In the genomic region with DNA sequence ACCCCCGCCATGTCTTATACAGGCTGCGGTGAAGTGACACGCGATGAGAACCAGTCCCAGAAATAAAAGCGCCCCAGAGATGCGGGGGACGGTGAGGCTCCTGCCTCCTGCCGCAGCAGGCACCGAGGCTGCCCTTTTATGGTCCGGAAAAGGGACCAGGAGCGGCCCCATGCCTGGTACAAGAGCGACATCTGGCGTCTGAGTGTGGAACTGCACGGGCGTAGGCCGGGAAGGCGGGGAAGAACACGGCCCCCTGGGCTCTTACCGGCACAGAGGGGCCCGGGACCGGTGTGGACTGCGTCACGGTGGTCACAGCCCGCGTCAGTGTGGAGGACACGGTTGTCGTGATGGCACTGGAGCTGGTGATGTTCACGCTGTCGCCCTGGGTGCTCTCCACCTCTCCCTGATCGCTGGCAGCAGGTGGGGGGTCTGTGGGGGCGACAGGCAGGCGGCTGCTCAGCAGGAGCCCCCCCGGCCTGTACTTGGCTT, we compare ENCODE assay signal across 1 cellular context.
TF ChIP-seq lines count a peak whose summit lies in the region.

No MANE protein-coding gene starts in this region.

TF ChIP-seq in K562, 482 proteins besides CTCF, POLR2A, EP300 and RAD21 (continued from another document and continues in another):
- TF ChIP-seq, protein P1, sequence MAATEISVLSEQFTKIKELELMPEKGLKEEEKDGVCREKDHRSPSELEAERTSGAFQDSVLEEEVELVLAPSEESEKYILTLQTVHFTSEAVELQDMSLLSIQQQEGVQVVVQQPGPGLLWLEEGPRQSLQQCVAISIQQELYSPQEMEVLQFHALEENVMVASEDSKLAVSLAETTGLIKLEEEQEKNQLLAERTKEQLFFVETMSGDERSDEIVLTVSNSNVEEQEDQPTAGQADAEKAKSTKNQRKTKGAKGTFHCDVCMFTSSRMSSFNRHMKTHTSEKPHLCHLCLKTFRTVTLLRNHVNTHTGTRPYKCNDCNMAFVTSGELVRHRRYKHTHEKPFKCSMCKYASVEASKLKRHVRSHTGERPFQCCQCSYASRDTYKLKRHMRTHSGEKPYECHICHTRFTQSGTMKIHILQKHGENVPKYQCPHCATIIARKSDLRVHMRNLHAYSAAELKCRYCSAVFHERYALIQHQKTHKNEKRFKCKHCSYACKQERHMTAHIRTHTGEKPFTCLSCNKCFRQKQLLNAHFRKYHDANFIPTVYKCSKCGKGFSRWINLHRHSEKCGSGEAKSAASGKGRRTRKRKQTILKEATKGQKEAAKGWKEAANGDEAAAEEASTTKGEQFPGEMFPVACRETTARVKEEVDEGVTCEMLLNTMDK (IDR thresholded peaks at IDR 0.05; ENCODE audit: borderline replicate concordance, insufficient read depth, low read depth, low read length, poor library complexity, severe bottlenecking): peak; percentile 90
- TF ChIP-seq ZNF224 (CRISPR knock-in tag; IDR thresholded peaks at IDR 0.05) (no peak), CREB3L1 (IDR thresholded peaks at IDR 0.05; ENCODE audit: borderline replicate concordance, low read depth) (no peak), EWSR1 (IDR thresholded peaks at IDR 0.05; ENCODE audit: borderline replicate concordance, low read depth, partially characterized antibody) (no peak), ARID4B (CRISPR knock-in tag; IDR thresholded peaks at IDR 0.05) (no peak), NR2C2 (CRISPR knock-in tag; IDR thresholded peaks at IDR 0.05) (0 out of 2 replicates have a peak, but pooled peaks have one; percentile 34), NR2C2 (tag; IDR thresholded peaks at IDR 0.05) (no peak), ERF (CRISPR knock-in tag; IDR thresholded peaks at IDR 0.05) (no peak), GTF2E2 (tag; IDR thresholded peaks at IDR 0.05) (no peak), ZBTB11 (CRISPR knock-in tag; IDR thresholded peaks at IDR 0.05) (0 out of 6 replicates have a peak, but pooled peaks of 1 of the 3 experiments have one; percentile 39), ZFP91 (CRISPR knock-in tag; IDR thresholded peaks at IDR 0.05) (peak; percentile 50; the same call in 1 of the 2 replicates), RBBP5 (IDR thresholded peaks at IDR 0.05; ENCODE audit: borderline replicate concordance, insufficient read depth, low read length, poor library complexity, severe bottlenecking) (no peak), CHD4 (IDR thresholded peaks at IDR 0.05; ENCODE audit: insufficient read depth, insufficient replicate concordance, low read depth, low read length, poor library complexity, severe bottlenecking) (no peak)
- TF ChIP-seq, protein P2, sequence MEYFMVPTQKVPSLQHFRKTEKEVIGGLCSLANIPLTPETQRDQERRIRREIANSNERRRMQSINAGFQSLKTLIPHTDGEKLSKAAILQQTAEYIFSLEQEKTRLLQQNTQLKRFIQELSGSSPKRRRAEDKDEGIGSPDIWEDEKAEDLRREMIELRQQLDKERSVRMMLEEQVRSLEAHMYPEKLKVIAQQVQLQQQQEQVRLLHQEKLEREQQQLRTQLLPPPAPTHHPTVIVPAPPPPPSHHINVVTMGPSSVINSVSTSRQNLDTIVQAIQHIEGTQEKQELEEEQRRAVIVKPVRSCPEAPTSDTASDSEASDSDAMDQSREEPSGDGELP (CRISPR knock-in tag; IDR thresholded peaks at IDR 0.05; ENCODE audit: borderline replicate concordance): peak; percentile 43; the same call in 1 of the 2 replicates
- TF ChIP-seq, protein P3, sequence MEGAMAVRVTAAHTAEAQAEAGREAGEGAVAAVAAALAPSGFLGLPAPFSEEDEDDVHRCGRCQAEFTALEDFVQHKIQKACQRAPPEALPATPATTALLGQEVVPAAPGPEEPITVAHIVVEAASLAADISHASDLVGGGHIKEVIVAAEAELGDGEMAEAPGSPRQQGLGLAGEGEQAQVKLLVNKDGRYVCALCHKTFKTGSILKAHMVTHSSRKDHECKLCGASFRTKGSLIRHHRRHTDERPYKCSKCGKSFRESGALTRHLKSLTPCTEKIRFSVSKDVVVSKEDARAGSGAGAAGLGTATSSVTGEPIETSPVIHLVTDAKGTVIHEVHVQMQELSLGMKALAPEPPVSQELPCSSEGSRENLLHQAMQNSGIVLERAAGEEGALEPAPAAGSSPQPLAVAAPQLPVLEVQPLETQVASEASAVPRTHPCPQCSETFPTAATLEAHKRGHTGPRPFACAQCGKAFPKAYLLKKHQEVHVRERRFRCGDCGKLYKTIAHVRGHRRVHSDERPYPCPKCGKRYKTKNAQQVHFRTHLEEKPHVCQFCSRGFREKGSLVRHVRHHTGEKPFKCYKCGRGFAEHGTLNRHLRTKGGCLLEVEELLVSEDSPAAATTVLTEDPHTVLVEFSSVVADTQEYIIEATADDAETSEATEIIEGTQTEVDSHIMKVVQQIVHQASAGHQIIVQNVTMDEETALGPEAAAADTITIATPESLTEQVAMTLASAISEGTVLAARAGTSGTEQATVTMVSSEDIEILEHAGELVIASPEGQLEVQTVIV (CRISPR knock-in tag; IDR thresholded peaks at IDR 0.05; ENCODE audit: borderline replicate concordance): no peak
- TF ChIP-seq, protein P4, sequence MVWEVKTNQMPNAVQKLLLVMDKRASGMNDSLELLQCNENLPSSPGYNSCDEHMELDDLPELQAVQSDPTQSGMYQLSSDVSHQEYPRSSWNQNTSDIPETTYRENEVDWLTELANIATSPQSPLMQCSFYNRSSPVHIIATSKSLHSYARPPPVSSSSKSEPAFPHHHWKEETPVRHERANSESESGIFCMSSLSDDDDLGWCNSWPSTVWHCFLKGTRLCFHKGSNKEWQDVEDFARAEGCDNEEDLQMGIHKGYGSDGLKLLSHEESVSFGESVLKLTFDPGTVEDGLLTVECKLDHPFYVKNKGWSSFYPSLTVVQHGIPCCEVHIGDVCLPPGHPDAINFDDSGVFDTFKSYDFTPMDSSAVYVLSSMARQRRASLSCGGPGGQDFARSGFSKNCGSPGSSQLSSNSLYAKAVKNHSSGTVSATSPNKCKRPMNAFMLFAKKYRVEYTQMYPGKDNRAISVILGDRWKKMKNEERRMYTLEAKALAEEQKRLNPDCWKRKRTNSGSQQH (CRISPR knock-in tag; IDR thresholded peaks at IDR 0.05): no peak
- TF ChIP-seq, protein P5, sequence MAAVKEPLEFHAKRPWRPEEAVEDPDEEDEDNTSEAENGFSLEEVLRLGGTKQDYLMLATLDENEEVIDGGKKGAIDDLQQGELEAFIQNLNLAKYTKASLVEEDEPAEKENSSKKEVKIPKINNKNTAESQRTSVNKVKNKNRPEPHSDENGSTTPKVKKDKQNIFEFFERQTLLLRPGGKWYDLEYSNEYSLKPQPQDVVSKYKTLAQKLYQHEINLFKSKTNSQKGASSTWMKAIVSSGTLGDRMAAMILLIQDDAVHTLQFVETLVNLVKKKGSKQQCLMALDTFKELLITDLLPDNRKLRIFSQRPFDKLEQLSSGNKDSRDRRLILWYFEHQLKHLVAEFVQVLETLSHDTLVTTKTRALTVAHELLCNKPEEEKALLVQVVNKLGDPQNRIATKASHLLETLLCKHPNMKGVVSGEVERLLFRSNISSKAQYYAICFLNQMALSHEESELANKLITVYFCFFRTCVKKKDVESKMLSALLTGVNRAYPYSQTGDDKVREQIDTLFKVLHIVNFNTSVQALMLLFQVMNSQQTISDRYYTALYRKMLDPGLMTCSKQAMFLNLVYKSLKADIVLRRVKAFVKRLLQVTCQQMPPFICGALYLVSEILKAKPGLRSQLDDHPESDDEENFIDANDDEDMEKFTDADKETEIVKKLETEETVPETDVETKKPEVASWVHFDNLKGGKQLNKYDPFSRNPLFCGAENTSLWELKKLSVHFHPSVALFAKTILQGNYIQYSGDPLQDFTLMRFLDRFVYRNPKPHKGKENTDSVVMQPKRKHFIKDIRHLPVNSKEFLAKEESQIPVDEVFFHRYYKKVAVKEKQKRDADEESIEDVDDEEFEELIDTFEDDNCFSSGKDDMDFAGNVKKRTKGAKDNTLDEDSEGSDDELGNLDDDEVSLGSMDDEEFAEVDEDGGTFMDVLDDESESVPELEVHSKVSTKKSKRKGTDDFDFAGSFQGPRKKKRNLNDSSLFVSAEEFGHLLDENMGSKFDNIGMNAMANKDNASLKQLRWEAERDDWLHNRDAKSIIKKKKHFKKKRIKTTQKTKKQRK (IDR thresholded peaks at IDR 0.05; ENCODE audit: borderline replicate concordance, low read depth, low read length): no peak
- TF ChIP-seq, protein P6, sequence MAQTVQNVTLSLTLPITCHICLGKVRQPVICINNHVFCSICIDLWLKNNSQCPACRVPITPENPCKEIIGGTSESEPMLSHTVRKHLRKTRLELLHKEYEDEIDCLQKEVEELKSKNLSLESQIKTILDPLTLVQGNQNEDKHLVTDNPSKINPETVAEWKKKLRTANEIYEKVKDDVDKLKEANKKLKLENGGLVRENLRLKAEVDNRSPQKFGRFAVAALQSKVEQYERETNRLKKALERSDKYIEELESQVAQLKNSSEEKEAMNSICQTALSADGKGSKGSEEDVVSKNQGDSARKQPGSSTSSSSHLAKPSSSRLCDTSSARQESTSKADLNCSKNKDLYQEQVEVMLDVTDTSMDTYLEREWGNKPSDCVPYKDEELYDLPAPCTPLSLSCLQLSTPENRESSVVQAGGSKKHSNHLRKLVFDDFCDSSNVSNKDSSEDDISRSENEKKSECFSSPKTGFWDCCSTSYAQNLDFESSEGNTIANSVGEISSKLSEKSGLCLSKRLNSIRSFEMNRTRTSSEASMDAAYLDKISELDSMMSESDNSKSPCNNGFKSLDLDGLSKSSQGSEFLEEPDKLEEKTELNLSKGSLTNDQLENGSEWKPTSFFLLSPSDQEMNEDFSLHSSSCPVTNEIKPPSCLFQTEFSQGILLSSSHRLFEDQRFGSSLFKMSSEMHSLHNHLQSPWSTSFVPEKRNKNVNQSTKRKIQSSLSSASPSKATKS (CRISPR knock-in tag; IDR thresholded peaks at IDR 0.05): no peak
